1 cellular context compared by ENCODE assay signal in genomic region chr17:47820023-47820789, GRCh38.
TF ChIP-seq lines count a peak whose summit lies in the region.

No MANE protein-coding gene starts in this region.

TF ChIP-seq in SK-N-SH treated with all-trans-retinoic acid at 6 μM for 48 hours, 23 proteins besides CTCF, POLR2A, EP300 and RAD21 (continued from another document):
- TF ChIP-seq, protein P1, sequence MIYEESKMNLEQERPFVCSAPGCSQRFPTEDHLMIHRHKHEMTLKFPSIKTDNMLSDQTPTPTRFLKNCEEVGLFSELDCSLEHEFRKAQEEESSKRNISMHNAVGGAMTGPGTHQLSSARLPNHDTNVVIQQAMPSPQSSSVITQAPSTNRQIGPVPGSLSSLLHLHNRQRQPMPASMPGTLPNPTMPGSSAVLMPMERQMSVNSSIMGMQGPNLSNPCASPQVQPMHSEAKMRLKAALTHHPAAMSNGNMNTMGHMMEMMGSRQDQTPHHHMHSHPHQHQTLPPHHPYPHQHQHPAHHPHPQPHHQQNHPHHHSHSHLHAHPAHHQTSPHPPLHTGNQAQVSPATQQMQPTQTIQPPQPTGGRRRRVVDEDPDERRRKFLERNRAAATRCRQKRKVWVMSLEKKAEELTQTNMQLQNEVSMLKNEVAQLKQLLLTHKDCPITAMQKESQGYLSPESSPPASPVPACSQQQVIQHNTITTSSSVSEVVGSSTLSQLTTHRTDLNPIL (CRISPR knock-in tag; IDR thresholded peaks at IDR 0.05; ENCODE audit: low read depth), result no peak
- TF ChIP-seq BACH2 (CRISPR knock-in tag; IDR thresholded peaks at IDR 0.05; ENCODE audit: borderline replicate concordance), result no peak
- TF ChIP-seq ZNF70 (CRISPR knock-in tag; IDR thresholded peaks at IDR 0.05), result no peak
- TF ChIP-seq, protein P2, sequence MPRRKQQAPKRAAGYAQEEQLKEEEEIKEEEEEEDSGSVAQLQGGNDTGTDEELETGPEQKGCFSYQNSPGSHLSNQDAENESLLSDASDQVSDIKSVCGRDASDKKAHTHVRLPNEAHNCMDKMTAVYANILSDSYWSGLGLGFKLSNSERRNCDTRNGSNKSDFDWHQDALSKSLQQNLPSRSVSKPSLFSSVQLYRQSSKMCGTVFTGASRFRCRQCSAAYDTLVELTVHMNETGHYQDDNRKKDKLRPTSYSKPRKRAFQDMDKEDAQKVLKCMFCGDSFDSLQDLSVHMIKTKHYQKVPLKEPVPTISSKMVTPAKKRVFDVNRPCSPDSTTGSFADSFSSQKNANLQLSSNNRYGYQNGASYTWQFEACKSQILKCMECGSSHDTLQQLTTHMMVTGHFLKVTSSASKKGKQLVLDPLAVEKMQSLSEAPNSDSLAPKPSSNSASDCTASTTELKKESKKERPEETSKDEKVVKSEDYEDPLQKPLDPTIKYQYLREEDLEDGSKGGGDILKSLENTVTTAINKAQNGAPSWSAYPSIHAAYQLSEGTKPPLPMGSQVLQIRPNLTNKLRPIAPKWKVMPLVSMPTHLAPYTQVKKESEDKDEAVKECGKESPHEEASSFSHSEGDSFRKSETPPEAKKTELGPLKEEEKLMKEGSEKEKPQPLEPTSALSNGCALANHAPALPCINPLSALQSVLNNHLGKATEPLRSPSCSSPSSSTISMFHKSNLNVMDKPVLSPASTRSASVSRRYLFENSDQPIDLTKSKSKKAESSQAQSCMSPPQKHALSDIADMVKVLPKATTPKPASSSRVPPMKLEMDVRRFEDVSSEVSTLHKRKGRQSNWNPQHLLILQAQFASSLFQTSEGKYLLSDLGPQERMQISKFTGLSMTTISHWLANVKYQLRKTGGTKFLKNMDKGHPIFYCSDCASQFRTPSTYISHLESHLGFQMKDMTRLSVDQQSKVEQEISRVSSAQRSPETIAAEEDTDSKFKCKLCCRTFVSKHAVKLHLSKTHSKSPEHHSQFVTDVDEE (CRISPR knock-in tag; IDR thresholded peaks at IDR 0.05), result no peak
- no peak for TF ChIP-seq OSR1 (CRISPR knock-in tag; IDR thresholded peaks at IDR 0.05)
